Comparison of ENCODE assay signal across 17 cellular contexts in the genomic region with DNA sequence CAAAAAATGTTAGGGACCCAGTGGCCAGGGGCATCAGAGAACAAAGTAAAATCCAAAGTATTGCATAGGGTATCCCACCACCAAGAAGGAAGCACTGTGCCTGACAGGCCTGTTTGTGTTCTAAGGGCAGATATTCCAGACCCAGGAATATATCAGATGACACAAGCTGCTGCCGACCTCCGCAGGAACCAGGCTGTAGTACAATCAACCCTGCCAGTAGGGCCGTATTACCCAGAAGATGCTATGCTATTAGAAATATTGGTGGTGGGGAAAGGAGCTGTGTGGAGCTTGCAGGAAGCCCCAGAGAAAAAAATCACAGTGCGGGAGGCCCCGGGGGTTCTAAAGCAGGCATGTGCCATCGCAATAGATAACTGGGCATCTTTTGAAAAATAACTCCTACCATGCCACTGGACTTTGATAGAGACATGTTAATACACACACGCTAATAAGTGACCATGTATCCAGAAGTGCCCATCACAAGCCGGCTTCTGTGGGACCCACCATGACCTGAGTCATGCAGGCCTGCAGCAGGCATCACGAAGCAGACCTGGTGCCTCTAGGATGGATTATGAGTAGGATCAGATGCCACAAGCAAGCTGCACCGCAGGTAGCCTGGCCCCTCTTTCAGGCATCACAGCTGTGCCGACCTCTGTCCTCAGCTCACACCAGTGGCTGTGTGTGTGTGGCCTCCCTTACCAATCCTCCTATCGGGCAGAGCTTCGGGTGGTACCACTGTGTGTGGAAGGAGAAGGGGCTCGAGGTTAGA.
DNase-seq lines count a peak whose midpoint lies in the region; ATAC-seq and TF ChIP-seq lines count a peak whose summit lies in the region.
"Had no signal": no experiment of that assay in that cellular context is flagged by ENCODE, and none has a peak within 500 bp of the region (broad histone marks: within the 10 kb centered on the region; RNA-seq: fewer than 3 reads in every experiment).

No MANE protein-coding gene starts in this region.

- peaks cover 6% of the 10 kb centered on the region for H3K9me3 Mint-ChIP-seq in activated T-cell treated with anti-CD3 and anti-CD28 coated beads, Interleukin-2, amount 50 U/mL, for 24 hours
- peaks cover 20% of the 10 kb centered on the region for H3K9me3 Mint-ChIP-seq in endodermal cell
- peaks cover 5% of the 10 kb centered on the region for H3K9me3 Mint-ChIP-seq in progenitor cell of endocrine pancreas (ENCODE audit: low read depth)
- no peaks in the 10 kb centered on the region for H3K9me3 Mint-ChIP-seq in stimulated activated effector memory CD8-positive, alpha-beta T cell treated with anti-CD3 and anti-CD28 coated beads, Interleukin-12 subunit alpha, Interleukin-12 subunit beta, amount 100 ng/mL, for 72 hours
- H3K9me3 Mint-ChIP-seq: CD4-positive, CD25-positive, alpha-beta regulatory T cell had no signal

- TF ChIP-seq CTCF in RWPE2 (IDR thresholded peaks at IDR 0.05; ENCODE audit: poor library complexity, severe bottlenecking), result no peak
- TF ChIP-seq CTCF in endodermal cell (conservative IDR thresholded peaks at IDR 0.05), result peak; percentile 52
- TF ChIP-seq CTCF in progenitor cell of endocrine pancreas (IDR thresholded peaks at IDR 0.05; ENCODE audit: unreplicated experiment), result peak; percentile 18

- H3K36me3 Mint-ChIP-seq in activated T-cell treated with anti-CD3 and anti-CD28 coated beads, Interleukin-2, amount 50 U/mL, for 24 hours (ENCODE audit: low read depth), result no peaks in the 10 kb centered on the region
- H3K36me3 Mint-ChIP-seq in endodermal cell (ENCODE audit: low read depth) (no peaks in the 10 kb centered on the region), progenitor cell of endocrine pancreas (ENCODE audit: insufficient read depth) (no peaks in the 10 kb centered on the region)
- H3K36me3 Mint-ChIP-seq in stimulated activated effector memory CD8-positive, alpha-beta T cell treated with anti-CD3 and anti-CD28 coated beads, Interleukin-12 subunit alpha, Interleukin-12 subunit beta, amount 100 ng/mL, for 72 hours, result no peaks in the 10 kb centered on the region

- H3K4me3 ChIP-seq in RWPE2 (ENCODE audit: severe bottlenecking) (no peak overlapping the region), endodermal cell (ENCODE audit: low read length) (no peak overlapping the region)
- H3K4me3 ChIP-seq: Peyer's patch, SJCRH30 had no signal

- ATAC-seq in RWPE2 (ENCODE audit: low read depth) (no peak), GM18502 (IDR thresholded peaks at IDR 0.05; ENCODE audit: poor library complexity, unreplicated experiment) (no peak)
- ATAC-seq in stimulated activated effector memory CD8-positive, alpha-beta T cell treated with anti-CD3 and anti-CD28 coated beads, Interleukin-12 subunit alpha, Interleukin-12 subunit beta, amount 100 ng/mL, for 72 hours, result no peak

- H3K4me1 ChIP-seq in RWPE2 (ENCODE audit: insufficient read depth, poor library complexity, severe bottlenecking), result no peaks in the 10 kb centered on the region
- no peaks in the 10 kb centered on the region for H3K4me1 ChIP-seq in endodermal cell (ENCODE audit: control insufficient read depth, insufficient read depth, low read length)
- H3K4me1 ChIP-seq: Peyer's patch, SJCRH30 had no signal

- WGBS in endodermal cell (ENCODE audit: insufficient coverage in 1 of 2, insufficient read length in 1 of 2), 2 experiments, result 76 to 78% methylated on average over 8 to 14 of the region's 14 CpGs

- H3K27me3 ChIP-seq in RWPE2 (ENCODE audit: insufficient read depth, poor library complexity, severe bottlenecking) (no peaks in the 10 kb centered on the region), endodermal cell (ENCODE audit: control insufficient read depth, insufficient read depth, low read length, poor library complexity, severe bottlenecking) (no peaks in the 10 kb centered on the region)
- H3K27me3 ChIP-seq: Peyer's patch, SJCRH30 had no signal

- H3K36me3 ChIP-seq in RWPE2 (ENCODE audit: low read depth) (no peaks in the 10 kb centered on the region), endodermal cell (ENCODE audit: control insufficient read depth, insufficient read depth, low read length) (no peaks in the 10 kb centered on the region)
- H3K36me3 ChIP-seq: Peyer's patch, SJCRH30 had no signal

- no peak overlapping the region for H3K4me3 Mint-ChIP-seq in activated T-cell treated with anti-CD3 and anti-CD28 coated beads, Interleukin-2, amount 50 U/mL, for 24 hours
- no peak overlapping the region for H3K4me3 Mint-ChIP-seq in endodermal cell
- no peak overlapping the region for H3K4me3 Mint-ChIP-seq in progenitor cell of endocrine pancreas (ENCODE audit: low read depth)
- H3K4me3 Mint-ChIP-seq in stimulated activated effector memory CD8-positive, alpha-beta T cell treated with anti-CD3 and anti-CD28 coated beads, Interleukin-12 subunit alpha, Interleukin-12 subunit beta, amount 100 ng/mL, for 72 hours, result no peak overlapping the region
- H3K4me3 Mint-ChIP-seq: CD4-positive, CD25-positive, alpha-beta regulatory T cell had no signal

- H3K27me3 Mint-ChIP-seq in activated T-cell treated with anti-CD3 and anti-CD28 coated beads, Interleukin-2, amount 50 U/mL, for 24 hours, result no peaks in the 10 kb centered on the region
- H3K27me3 Mint-ChIP-seq in endodermal cell (ENCODE audit: insufficient read depth), result peaks cover 4% of the 10 kb centered on the region
- peaks cover 14% of the 10 kb centered on the region for H3K27me3 Mint-ChIP-seq in progenitor cell of endocrine pancreas

- peak; percentile 12 for DNase-seq in activated T-cell treated with anti-CD3 and anti-CD28 coated beads, Interleukin-2, amount 50 U/mL, for 24 hours
- no peak for DNase-seq in activated T-cell treated with anti-CD3 and anti-CD28 coated beads, Interleukin-2, amount 50 U/mL, for 1 hour
- DNase-seq in RWPE2 (ENCODE audit: low spot score), result peak; percentile 49
- peak; percentile 54 for DNase-seq in endodermal cell
- DNase-seq in progenitor cell of endocrine pancreas (ENCODE audit: low spot score, unreplicated experiment), result no peak
- DNase-seq in stimulated activated effector memory CD8-positive, alpha-beta T cell treated with anti-CD3 and anti-CD28 coated beads, Interleukin-12 subunit alpha, Interleukin-12 subunit beta, amount 100 ng/mL, for 72 hours (ENCODE audit: low spot score in 2 of 2), result no peak
- DNase-seq: CD4-positive, CD25-positive, alpha-beta regulatory T cell; DMS79 treated with DMSO at 0.1 percent for 48 hours; Kasumi-1; NCI-H1417; NCI-H1694 treated with DMSO at 0.1 percent for 48 hours; NCI-H2081 treated with DMSO at 0.1 percent for 48 hours; NCI-H524 treated with DMSO at 0.1 percent for 48 hours; NCI-H82; Peyer's patch; SJCRH30 had no signal

- no peak overlapping the region for H3K27ac ChIP-seq in RWPE2 (ENCODE audit: poor library complexity, severe bottlenecking)
- H3K27ac ChIP-seq in endodermal cell (ENCODE audit: low read depth, low read length), result no peak overlapping the region
- H3K27ac ChIP-seq: Peyer's patch, SJCRH30 had no signal

- peaks cover 6% of the 10 kb centered on the region for H3K4me1 Mint-ChIP-seq in activated T-cell treated with anti-CD3 and anti-CD28 coated beads, Interleukin-2, amount 50 U/mL, for 24 hours (ENCODE audit: low read depth)
- H3K4me1 Mint-ChIP-seq in endodermal cell, result no peaks in the 10 kb centered on the region
- no peaks in the 10 kb centered on the region for H3K4me1 Mint-ChIP-seq in progenitor cell of endocrine pancreas (ENCODE audit: low read depth)
- H3K4me1 Mint-ChIP-seq in stimulated activated effector memory CD8-positive, alpha-beta T cell treated with anti-CD3 and anti-CD28 coated beads, Interleukin-12 subunit alpha, Interleukin-12 subunit beta, amount 100 ng/mL, for 72 hours, result peaks cover 14% of the 10 kb centered on the region

- H3K9ac ChIP-seq in endodermal cell (ENCODE audit: extremely low read depth, low read length, poor library complexity, severe bottlenecking), result no peak overlapping the region

- H3K27ac Mint-ChIP-seq in activated T-cell treated with anti-CD3 and anti-CD28 coated beads, Interleukin-2, amount 50 U/mL, for 24 hours, result no peak overlapping the region
- no peak overlapping the region for H3K27ac Mint-ChIP-seq in endodermal cell
- H3K27ac Mint-ChIP-seq in progenitor cell of endocrine pancreas, result no peak overlapping the region
- no peak overlapping the region for H3K27ac Mint-ChIP-seq in stimulated activated effector memory CD8-positive, alpha-beta T cell treated with anti-CD3 and anti-CD28 coated beads, Interleukin-12 subunit alpha, Interleukin-12 subunit beta, amount 100 ng/mL, for 72 hours
- H3K27ac Mint-ChIP-seq: CD4-positive, CD25-positive, alpha-beta regulatory T cell had no signal

- H3K9me3 ChIP-seq in RWPE2 (ENCODE audit: severe bottlenecking) (no peaks in the 10 kb centered on the region), endodermal cell (ENCODE audit: control insufficient read depth, low read length) (peaks cover 4% of the 10 kb centered on the region)
- H3K9me3 ChIP-seq: Peyer's patch, SJCRH30 had no signal

Comparison
In these comparisons a context has a peak if more than half of its experiments do, and no peak if none do; other contexts are left out.
1. DNase-seq: peak in activated T-cell treated with anti-CD3 and anti-CD28 coated beads, Interleukin-2, amount 50 U/mL, for 24 hours (single experiment), RWPE2 (single experiment) and endodermal cell (single experiment); none in activated T-cell treated with anti-CD3 and anti-CD28 coated beads, Interleukin-2, amount 50 U/mL, for 1 hour (single experiment), progenitor cell of endocrine pancreas (single experiment) and stimulated activated effector memory CD8-positive, alpha-beta T cell treated with anti-CD3 and anti-CD28 coated beads, Interleukin-12 subunit alpha, Interleukin-12 subunit beta, amount 100 ng/mL, for 72 hours (0 of 2).